In the genomic region with DNA sequence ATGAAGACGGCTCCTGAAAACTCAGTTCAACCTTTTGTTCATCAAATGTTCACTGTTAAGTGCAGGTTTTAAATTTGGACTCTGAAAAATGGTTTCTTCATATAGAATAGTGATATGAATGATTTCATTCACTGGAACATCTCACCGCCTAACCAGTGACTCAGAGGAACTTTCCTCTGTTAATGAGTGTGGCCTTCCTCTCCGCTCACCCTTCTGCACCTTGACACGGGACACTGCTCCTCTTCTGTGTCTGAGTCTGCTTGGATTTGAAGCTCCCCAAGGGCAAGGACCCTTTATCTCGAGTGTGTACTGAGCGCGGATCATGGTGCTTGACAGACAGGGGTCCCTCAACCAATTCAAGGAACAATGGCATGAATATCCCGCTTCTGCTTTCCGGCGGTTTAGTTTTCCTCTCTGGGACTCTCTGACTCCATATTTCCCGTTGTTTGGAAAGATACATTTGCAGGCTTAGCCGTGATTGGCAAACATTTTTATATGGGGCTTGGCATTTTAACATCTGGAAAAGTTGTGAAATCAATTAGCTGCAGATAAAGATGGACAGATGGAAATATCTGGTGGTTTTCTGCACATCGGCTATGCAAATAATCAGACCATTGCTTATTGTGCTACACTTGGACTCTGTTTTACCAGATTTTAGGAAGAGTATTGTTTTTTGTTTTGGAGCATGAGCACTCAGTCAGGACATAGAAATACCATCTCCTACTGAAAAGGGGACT, we compare ENCODE assay signal across 1 cellular context.
TF ChIP-seq lines count a peak whose summit lies in the region.

No MANE protein-coding gene starts in this region.

TF ChIP-seq in H1, 55 proteins besides CTCF, POLR2A, EP300 and RAD21 (continued from another document):
- no peak for TF ChIP-seq CEBPB (IDR thresholded peaks at IDR 0.05; ENCODE audit: low read depth, low read length)
- no peak for TF ChIP-seq YY1 (IDR thresholded peaks at IDR 0.05; ENCODE audit: low read depth, low read length)
- TF ChIP-seq SP2 (IDR thresholded peaks at IDR 0.05; ENCODE audit: low read length), result no peak
- no peak for TF ChIP-seq CHD2 (IDR thresholded peaks at IDR 0.05; ENCODE audit: low read length)
TF ChIP-seq in H1: peak in this region for 0.
